In genomic region chr10:76649271-76649670, GRCh38 we compare ENCODE assay signal across 20 cellular contexts.
A peak's percentile ranks its signal among the peaks of the same experiment; 100 is the strongest.
DNase-seq lines count a peak whose midpoint lies in the region; ATAC-seq, FAIRE-seq and TF ChIP-seq lines count a peak whose summit lies in the region.
"Had no signal": no experiment of that assay in that cellular context is flagged by ENCODE, and none has a peak within 500 bp of the region (broad histone marks: within the 10 kb centered on the region; RNA-seq: fewer than 3 reads in every experiment).

No MANE protein-coding gene starts in this region.

- H3K27ac ChIP-seq in mesenchymal stem cell (ENCODE audit: low read length, poor library complexity, severe bottlenecking) = no peak overlapping the region
- H3K27ac ChIP-seq in trophoblast cell (ENCODE audit: low read depth, low read length) = no peak overlapping the region
- H3K27ac ChIP-seq in vagina = peak overlapping the region; percentile 66
- H3K27ac ChIP-seq: BLaER1, KMS-11 had no signal

- intact Hi-C loops in vagina (cut with DNase I) = no loop called here

- no peak overlapping the region for H3K4me3 Mint-ChIP-seq in WTC11
- H3K4me3 Mint-ChIP-seq: CD4-positive, alpha-beta T cell had no signal

- H2BK120ac ChIP-seq in mesenchymal stem cell (ENCODE audit: low read depth, low read length) = no peak overlapping the region
- H2BK120ac ChIP-seq in trophoblast cell (ENCODE audit: insufficient read depth, low read length, poor library complexity) = no peak overlapping the region

- H3K4me1 ChIP-seq in mesenchymal stem cell (ENCODE audit: control insufficient read depth, insufficient read depth, low read depth, low read length) = no peaks in the 10 kb centered on the region
- peaks cover 0 to 8% of the 10 kb centered on the region in 2 experiments for H3K4me1 ChIP-seq in trophoblast cell (ENCODE audit: control insufficient read depth in 1 of 2, insufficient read depth in 2 of 2, low read length in 2 of 2)
- H3K4me1 ChIP-seq in vagina = peaks cover 19% of the 10 kb centered on the region
- H3K4me1 ChIP-seq: BLaER1 had no signal

- H4K8ac ChIP-seq in mesenchymal stem cell (ENCODE audit: low read length) (no peak overlapping the region), trophoblast cell (ENCODE audit: low read depth, low read length) (no peak overlapping the region)

- no peaks in the 10 kb centered on the region for H3K27me3 ChIP-seq in mesenchymal stem cell (ENCODE audit: control insufficient read depth in 1 of 2, insufficient read depth in 1 of 2, low read length in 2 of 2)
- no peaks in the 10 kb centered on the region for H3K27me3 ChIP-seq in trophoblast cell (ENCODE audit: insufficient read depth, low read length)
- no peaks in the 10 kb centered on the region for H3K27me3 ChIP-seq in vagina
- H3K27me3 ChIP-seq: BLaER1 had no signal

- no peaks in the 10 kb centered on the region; the same call in 1 of the 2 replicates for H3K27me3 Mint-ChIP-seq in WTC11 (ENCODE audit: low read depth)

- H3K9me3 ChIP-seq in mesenchymal stem cell (ENCODE audit: control insufficient read depth, low read length) (no peaks in the 10 kb centered on the region), trophoblast cell (ENCODE audit: insufficient read depth, low read depth, low read length) (no peaks in the 10 kb centered on the region), vagina (no peaks in the 10 kb centered on the region)
- H3K9me3 ChIP-seq: BLaER1 had no signal

- no peak overlapping the region for H4K12ac ChIP-seq in trophoblast cell (ENCODE audit: low read depth, low read length)

- peaks cover 14% of the 10 kb centered on the region for H3K4me1 Mint-ChIP-seq in WTC11

- H2AK5ac ChIP-seq in mesenchymal stem cell (ENCODE audit: low read length, severe bottlenecking) = no peak overlapping the region
- no peak overlapping the region for H2AK5ac ChIP-seq in trophoblast cell (ENCODE audit: low read length)

- peak; percentile 85 for ATAC-seq in WTC11
- ATAC-seq in HG03135 (IDR thresholded peaks at IDR 0.05; ENCODE audit: unreplicated experiment) = no peak
- ATAC-seq: Right ventricle myocardium inferior had no signal

- H3K4ac ChIP-seq in mesenchymal stem cell (ENCODE audit: low read depth in 1 of 2, low read length in 2 of 2) (no peak overlapping the region), trophoblast cell (ENCODE audit: low read depth, low read length) (no peak overlapping the region)

- H3K36me3 ChIP-seq in mesenchymal stem cell (ENCODE audit: control insufficient read depth in 1 of 2, insufficient read depth in 2 of 2, low read depth in 1 of 2, low read length in 2 of 2) (no peaks in the 10 kb centered on the region), trophoblast cell (ENCODE audit: control insufficient read depth in 1 of 2, insufficient read depth in 2 of 2, low read length in 2 of 2) (no peaks in the 10 kb centered on the region), vagina (no peaks in the 10 kb centered on the region)
- H3K36me3 ChIP-seq: BLaER1 had no signal

- no peaks in the 10 kb centered on the region; the same call in 1 of the 2 replicates for H3K9me3 Mint-ChIP-seq in WTC11
- H3K9me3 Mint-ChIP-seq: CD4-positive, alpha-beta T cell had no signal

- no peak overlapping the region for H2AFZ ChIP-seq in mesenchymal stem cell (ENCODE audit: low read depth, low read length)
- H2AFZ ChIP-seq in trophoblast cell (ENCODE audit: insufficient read depth, low read length, poor library complexity) = no peak overlapping the region

- H3K9ac ChIP-seq in mesenchymal stem cell (ENCODE audit: low read length) (peak overlapping the region; percentile 11), trophoblast cell (ENCODE audit: low read length) (no peak overlapping the region)
- H3K9ac ChIP-seq: BLaER1, KMS-11 had no signal

- WGBS in mesenchymal stem cell = 95% methylated on average over 3 of the region's 3 CpGs
- WGBS in trophoblast cell (ENCODE audit: extremely low coverage, insufficient coverage, insufficient read length) = no CpG with 5 or more reads among the region's 3 CpGs

- no peak for TF ChIP-seq CTCF in WTC11 (IDR thresholded peaks at IDR 0.05)
- no peak for TF ChIP-seq CTCF in vagina (IDR thresholded peaks at IDR 0.05)

- no peak overlapping the region for H3K14ac ChIP-seq in mesenchymal stem cell (ENCODE audit: low read length in 2 of 2)
- H3K14ac ChIP-seq in trophoblast cell (ENCODE audit: low read length) = no peak overlapping the region

- no peak overlapping the region for H3K4me2 ChIP-seq in mesenchymal stem cell (ENCODE audit: low read length, poor library complexity, severe bottlenecking)
- no peak overlapping the region for H3K4me2 ChIP-seq in trophoblast cell (ENCODE audit: low read length)
- H3K4me2 ChIP-seq: BLaER1, KMS-11 had no signal

- no peak overlapping the region for H3K4me3 ChIP-seq in mesenchymal stem cell (ENCODE audit: insufficient read depth in 1 of 2, low read depth in 1 of 2, low read length in 2 of 2)
- no peak overlapping the region for H3K4me3 ChIP-seq in trophoblast cell (ENCODE audit: low read depth, low read length)
- H3K4me3 ChIP-seq in vagina = no peak overlapping the region
- H3K4me3 ChIP-seq: BLaER1 had no signal

- no peak overlapping the region for H2BK15ac ChIP-seq in mesenchymal stem cell (ENCODE audit: low read depth, poor library complexity, severe bottlenecking)

- DNase-seq in WTC11 (ENCODE audit: low spot score) (no peak), mesenchymal stem cell (no peak), trophoblast cell (no peak), vagina (ENCODE audit: extremely low spot score in 2 of 2) (no peak), GM12892 (ENCODE audit: insufficient read length) (no peak), COLO829 (ENCODE audit: low spot score) (no peak)
- DNase-seq: CD4-positive, alpha-beta T cell; GOT3; HCEC 1CT; MV-4-11; NCI-H1694; NCI-H2081 treated with DMSO at 0.1 percent for 48 hours; NCI-H446; NCI-H526 had no signal

- H2BK12ac ChIP-seq in mesenchymal stem cell (ENCODE audit: low read length in 2 of 2) (no peak overlapping the region), trophoblast cell (ENCODE audit: low read length) (no peak overlapping the region)

- H3K79me1 ChIP-seq in mesenchymal stem cell (replicated peaks; ENCODE audit: low read length, poor library complexity, severe bottlenecking) (no peaks in the 10 kb centered on the region), trophoblast cell (ENCODE audit: low read length) (no peaks in the 10 kb centered on the region)

- H3K36me3 Mint-ChIP-seq in WTC11 = no peaks in the 10 kb centered on the region

- no peaks in the 10 kb centered on the region for H3K79me2 ChIP-seq in trophoblast cell (ENCODE audit: control insufficient read depth, insufficient read depth, low read length, poor library complexity)

- H3K23ac ChIP-seq in mesenchymal stem cell (ENCODE audit: low read length in 2 of 2) (no peak overlapping the region), trophoblast cell (ENCODE audit: low read length) (peak overlapping the region; percentile 50)

- H2BK5ac ChIP-seq in mesenchymal stem cell (ENCODE audit: low read depth, low read length, poor library complexity, severe bottlenecking) (no peak overlapping the region), trophoblast cell (ENCODE audit: low read depth, low read length, poor library complexity) (no peak overlapping the region)

- POLR2A ChIA-PET in WTC11 (lab: Charles Lee) = no interaction called here

- FAIRE-seq in GM12892 (lab: Jason Lieb, UNC) = no peak
- FAIRE-seq: GM12891, RCC 7860 had no signal

- H4K91ac ChIP-seq in mesenchymal stem cell (ENCODE audit: low read length) (no peak overlapping the region), trophoblast cell (ENCODE audit: low read depth, low read length) (no peak overlapping the region)

- CTCF ChIA-PET in WTC11 (lab: Charles Lee) = no interaction called here

- TF ChIP-seq POLR2A in vagina (IDR thresholded peaks at IDR 0.05) (no peak), GM12892 (IDR thresholded peaks at IDR 0.05; ENCODE audit: low read depth, low read length) (no peak)

- no peak overlapping the region for H3K27ac Mint-ChIP-seq in WTC11
- H3K27ac Mint-ChIP-seq: CD4-positive, alpha-beta T cell had no signal

- H3K18ac ChIP-seq in mesenchymal stem cell (ENCODE audit: low read depth in 1 of 2, low read length in 2 of 2) (peak overlapping the region in 1 of 2 experiments; percentile 52), trophoblast cell (ENCODE audit: low read length) (no peak overlapping the region)

TF ChIP-seq in WTC11, 78 proteins besides CTCF, POLR2A, EP300 and RAD21 (continues in another document):
- no peak for TF ChIP-seq PREB (CRISPR knock-in tag; IDR thresholded peaks at IDR 0.05; ENCODE audit: borderline replicate concordance)
- TF ChIP-seq ZNF425 (CRISPR knock-in tag; conservative IDR thresholded peaks at IDR 0.05) = no peak
- TF ChIP-seq ATF3 (CRISPR knock-in tag; conservative IDR thresholded peaks at IDR 0.05) = no peak
